10 cellular contexts compared by ENCODE assay signal in genomic region chr20:19074828-19075516, GRCh38.
DNase-seq lines count a peak whose midpoint lies in the region; ATAC-seq and TF ChIP-seq lines count a peak whose summit lies in the region.
"Had no signal": no experiment of that assay in that cellular context is flagged by ENCODE, and none has a peak within 500 bp of the region (broad histone marks: within the 10 kb centered on the region; RNA-seq: fewer than 3 reads in every experiment).

No MANE protein-coding gene starts in this region.

- H3K27ac ChIP-seq in DND-41 (ENCODE audit: low read length) = no peak overlapping the region
- H3K27ac ChIP-seq: transverse colon had no signal

- no peak overlapping the region for H3K9ac ChIP-seq in DND-41 (ENCODE audit: low read depth, low read length)

- no peak overlapping the region for H2AFZ ChIP-seq in DND-41 (ENCODE audit: low read depth, low read length)

- H3K4me1 ChIP-seq in DND-41 (ENCODE audit: insufficient read depth, low read length) = no peaks in the 10 kb centered on the region
- H3K4me1 ChIP-seq: transverse colon had no signal

- DNase-seq in DND-41 (peak; percentile 59), epithelial cell of esophagus (ENCODE audit: low read depth) (peak; percentile 12), superior temporal gyrus (ENCODE audit: extremely low spot score) (no peak), glutamatergic neuron (no peak), DMS 273 treated with DMSO at 0.1 percent for 48 hours (lab: John Stamatoyannopoulos, UW) (no peak), A172 (ENCODE audit: low spot score) (no peak)
- DNase-seq in Jurkat, Clone E6-1 (ENCODE audit: low read depth, low spot score) = peak; percentile 68
- DNase-seq: NCI-H1048, transverse colon had no signal

- H3K27me3 Mint-ChIP-seq in glutamatergic neuron (ENCODE audit: unreplicated experiment) = no peaks in the 10 kb centered on the region

- no peak overlapping the region for H3K27ac Mint-ChIP-seq in glutamatergic neuron (ENCODE audit: unreplicated experiment)

- H4K20me1 ChIP-seq in DND-41 (ENCODE audit: insufficient read depth, low read length) = no peaks in the 10 kb centered on the region

- no peaks in the 10 kb centered on the region for H3K4me1 Mint-ChIP-seq in glutamatergic neuron (ENCODE audit: low read depth, unreplicated experiment)

- ATAC-seq in DND-41 (ENCODE audit: insufficient read depth, low read depth) = peak; percentile 83
- ATAC-seq in GM19438 (IDR thresholded peaks at IDR 0.05; ENCODE audit: low read depth, unreplicated experiment) = peak; percentile 39

- no peaks in the 10 kb centered on the region for H3K9me3 Mint-ChIP-seq in glutamatergic neuron (ENCODE audit: unreplicated experiment)

- H3K36me3 Mint-ChIP-seq in glutamatergic neuron (ENCODE audit: unreplicated experiment) = peaks cover 4% of the 10 kb centered on the region

- H3K36me3 ChIP-seq in DND-41 (ENCODE audit: insufficient read depth, low read length) = no peaks in the 10 kb centered on the region
- H3K36me3 ChIP-seq: transverse colon had no signal

- H3K4me3 Mint-ChIP-seq in glutamatergic neuron (ENCODE audit: unreplicated experiment) = no peak overlapping the region

- no peak for TF ChIP-seq CTCF in DND-41 (IDR thresholded peaks at IDR 0.05; ENCODE audit: borderline replicate concordance, extremely low read depth, low read length, poor library complexity, severe bottlenecking)
- no peak for TF ChIP-seq CTCF in epithelial cell of esophagus (IDR thresholded peaks at IDR 0.05; ENCODE audit: insufficient read depth, low read depth, low read length, missing control alignments)
- no peak for TF ChIP-seq CTCF in glutamatergic neuron (IDR thresholded peaks at IDR 0.05; ENCODE audit: partially characterized antibody, unreplicated experiment)

- no peaks in the 10 kb centered on the region for H3K9me3 ChIP-seq in DND-41 (ENCODE audit: insufficient read depth, low read length, severe bottlenecking)
- H3K9me3 ChIP-seq: transverse colon had no signal

- H3K79me2 ChIP-seq in DND-41 (ENCODE audit: insufficient read depth, low read length) = no peaks in the 10 kb centered on the region

- H3K4me2 ChIP-seq in DND-41 (ENCODE audit: insufficient read depth, low read length) = no peak overlapping the region

- no peak overlapping the region for H3K4me3 ChIP-seq in DND-41 (ENCODE audit: low read depth in 1 of 2, low read length in 2 of 2)
- no peak overlapping the region; the same call in 1 of the 2 replicates for H3K4me3 ChIP-seq in Jurkat, Clone E6-1 (ENCODE audit: low read length)
- no peak overlapping the region for H3K4me3 ChIP-seq in epithelial cell of esophagus (ENCODE audit: low read length)
- H3K4me3 ChIP-seq: transverse colon had no signal

- no peaks in the 10 kb centered on the region for H3K27me3 ChIP-seq in DND-41 (ENCODE audit: insufficient read depth, low read length, poor library complexity)
- H3K27me3 ChIP-seq: transverse colon had no signal

Comparison
In these comparisons a context has a peak if more than half of its experiments do, and no peak if none do; other contexts are left out.
1. DNase-seq: peak in DND-41 (single experiment), Jurkat, Clone E6-1 (single experiment) and epithelial cell of esophagus (single experiment); none in superior temporal gyrus (single experiment), glutamatergic neuron (single experiment), DMS 273 treated with DMSO at 0.1 percent for 48 hours (single experiment) and A172 (single experiment).